Comparison of ENCODE assay signal across 8 cellular contexts in the genomic region with DNA sequence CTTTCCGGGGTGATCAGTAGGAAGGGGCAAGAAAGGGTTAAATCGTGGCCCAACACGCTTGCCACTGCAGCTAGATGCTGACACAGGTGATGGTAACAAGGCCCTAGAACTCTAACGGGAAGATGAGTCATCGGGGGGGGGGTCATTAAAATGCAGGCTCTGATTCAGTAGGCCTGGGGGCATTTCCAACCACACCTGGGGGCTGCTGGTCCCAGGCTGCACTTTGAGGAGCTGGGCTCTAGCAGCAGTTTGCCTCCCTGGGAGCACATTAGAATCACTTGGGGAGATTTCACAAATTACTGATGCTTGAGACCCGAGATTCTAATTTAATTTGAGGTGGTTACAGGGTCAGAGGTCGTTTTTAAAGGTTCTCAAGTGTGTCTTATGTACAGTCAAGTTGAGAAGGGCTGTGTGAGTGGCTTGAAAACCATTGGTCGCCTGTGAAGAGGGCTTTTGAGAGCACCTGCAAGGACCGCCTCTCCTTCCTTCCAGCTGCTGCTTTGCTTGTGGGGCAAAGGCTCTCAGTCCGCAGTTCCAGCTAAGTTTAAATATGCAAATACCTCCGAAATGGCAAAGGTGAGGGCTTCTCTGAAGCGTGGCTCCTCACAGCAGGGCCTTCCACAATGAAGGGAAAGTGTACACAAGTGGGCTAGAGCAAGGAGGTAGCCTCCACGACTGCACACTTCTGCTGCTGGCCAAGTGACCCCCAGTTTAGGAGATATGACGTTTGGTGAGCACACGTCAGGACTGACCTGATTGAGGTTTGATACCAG.
A peak's percentile ranks its signal among the peaks of the same experiment; 100 is the strongest.
DNase-seq lines count a peak whose midpoint lies in the region; ATAC-seq, FAIRE-seq and TF ChIP-seq lines count a peak whose summit lies in the region.

No MANE protein-coding gene starts in this region.

- intact Hi-C loops in thyroid gland (cut with DNase I) (no loop called here), heart right ventricle (cut with DNase I) (no loop called here)

- DNase-seq in activated effector memory CD4-positive, alpha-beta T cell treated with anti-CD3 and anti-CD28 coated beads, Interleukin-2, amount 50 U/mL, for 16 hours: peak; percentile 28
- no peak for DNase-seq in activated effector memory CD4-positive, alpha-beta T cell treated with Interleukin-2 at 50 U/mL for 16 hours
- no peak for DNase-seq in NT2/D1 (ENCODE audit: low read depth, low spot score)
- peak; percentile 53 to 54 for DNase-seq in thyroid gland
- no peak for DNase-seq in tibial nerve (ENCODE audit: low spot score in 2 of 2)
- DNase-seq in RCC 7860 (ENCODE audit: low spot score): no peak
- DNase-seq in heart right ventricle: no peak

- no peak overlapping the region for H3K4me3 ChIP-seq in NT2/D1 (ENCODE audit: insufficient read length, low read depth)
- H3K4me3 ChIP-seq in thyroid gland (replicated peaks in 1 of 3): no peak overlapping the region
- no peak overlapping the region for H3K4me3 ChIP-seq in tibial nerve
- H3K4me3 ChIP-seq in heart right ventricle: no peak overlapping the region

- H3K9ac ChIP-seq in NT2/D1 (ENCODE audit: insufficient read length, low read depth): peak overlapping the region; percentile 35

- H3K27ac ChIP-seq in thyroid gland (no peak overlapping the region), tibial nerve (peak overlapping the region in 1 of 4 donors; percentile 11), heart right ventricle (no peak overlapping the region)

- WGBS in thyroid gland, 2 donors: 35 to 41% methylated on average over 15 of the region's 15 CpGs
- WGBS in tibial nerve, 2 donors: 55 to 63% methylated on average over 14 to 15 of the region's 15 CpGs
- 68 to 70% methylated on average over 15 of the region's 15 CpGs for WGBS in heart right ventricle, 2 donors

- no peak for TF ChIP-seq EP300 in tibial nerve (IDR thresholded peaks at IDR 0.05)

- H3K9me3 ChIP-seq in NT2/D1 (ENCODE audit: insufficient read depth, low read length) (no peaks in the 10 kb centered on the region), thyroid gland (no peaks in the 10 kb centered on the region), tibial nerve (no peaks in the 10 kb centered on the region), heart right ventricle (no peaks in the 10 kb centered on the region)

- H3K27me3 ChIP-seq in NT2/D1 (ENCODE audit: insufficient read depth, insufficient read length) (no peaks in the 10 kb centered on the region), thyroid gland (no peaks in the 10 kb centered on the region), tibial nerve (no peaks in the 10 kb centered on the region), heart right ventricle (peaks cover 0 to 13% (median 0%) of the 10 kb centered on the region in 7 donors)

- FAIRE-seq in RCC 7860 (lab: Jason Lieb, UNC): no peak

- TF ChIP-seq POLR2A in thyroid gland (IDR thresholded peaks at IDR 0.05): no peak
- TF ChIP-seq POLR2A in tibial nerve (IDR thresholded peaks at IDR 0.05): no peak

- H3K4me1 ChIP-seq in NT2/D1 (ENCODE audit: insufficient read depth, insufficient read length) (peaks cover 12% of the 10 kb centered on the region), thyroid gland (peaks cover 0 to 10% of the 10 kb centered on the region in 2 donors), tibial nerve (peaks cover 0 to 10% (median 0%) of the 10 kb centered on the region in 4 donors), heart right ventricle (peaks cover 0 to 7% (median 0%) of the 10 kb centered on the region in 9 donors)

- peak; percentile 70 for ATAC-seq in HG03039 (IDR thresholded peaks at IDR 0.05; ENCODE audit: unreplicated experiment)
- ATAC-seq in heart right ventricle: no peak

- no peak for TF ChIP-seq CTCF in thyroid gland (IDR thresholded peaks at IDR 0.05)
- no peak for TF ChIP-seq CTCF in tibial nerve (IDR thresholded peaks at IDR 0.05)
- no peak for TF ChIP-seq CTCF in heart right ventricle (IDR thresholded peaks at IDR 0.05)

- H3K36me3 ChIP-seq in NT2/D1 (ENCODE audit: insufficient read depth, insufficient read length, low read length): no peaks in the 10 kb centered on the region
- H3K36me3 ChIP-seq in thyroid gland: no peaks in the 10 kb centered on the region
- no peaks in the 10 kb centered on the region for H3K36me3 ChIP-seq in tibial nerve
- no peaks in the 10 kb centered on the region for H3K36me3 ChIP-seq in heart right ventricle

Comparison
In these comparisons a context has a peak if more than half of its experiments do, and no peak if none do; other contexts are left out.
1. DNase-seq: peak in activated effector memory CD4-positive, alpha-beta T cell treated with anti-CD3 and anti-CD28 coated beads, Interleukin-2, amount 50 U/mL, for 16 hours (single experiment) and thyroid gland (2 of 2); none in activated effector memory CD4-positive, alpha-beta T cell treated with Interleukin-2 at 50 U/mL for 16 hours (single experiment), NT2/D1 (single experiment), tibial nerve (0 of 2), RCC 7860 (single experiment) and heart right ventricle (0 of 2).